Comparison of ENCODE assay signal across 9 cellular contexts in genomic region chr2:196849895-196850294, GRCh38. TPM values are rescaled to one million over a fixed set of nuclear protein-coding genes. Genes with fewer than 3 reads are reported as not detected.
A peak's percentile ranks its signal among the peaks of the same experiment; 100 is the strongest.
DNase-seq lines count a peak whose midpoint lies in the region; ATAC-seq and TF ChIP-seq lines count a peak whose summit lies in the region.
"Had no signal": no experiment of that assay in that cellular context is flagged by ENCODE, and none has a peak within 500 bp of the region (broad histone marks: within the 10 kb centered on the region; RNA-seq: fewer than 3 reads in every experiment).

No MANE protein-coding gene starts in this region.

- DNase-seq in Calu3 (peak; percentile 42), HuH-7 (ENCODE audit: low spot score) (peak; percentile 30), astrocyte of the hippocampus (ENCODE audit: low read depth, low spot score) (peak; percentile 59), left kidney (ENCODE audit: low read depth, low spot score) (peak; percentile 52), DMS79 treated with DMSO at 0.1 percent for 48 hours (lab: John Stamatoyannopoulos, UW) (no peak), NCI-H187 treated with DMSO at 0.1 percent for 48 hours (lab: John Stamatoyannopoulos, UW) (no peak), NCI-H2081 treated with DMSO at 0.1 percent for 48 hours (lab: John Stamatoyannopoulos, UW) (no peak)
- DNase-seq: stimulated activated CD4-positive, alpha-beta T cell treated with anti-CD3 and anti-CD28 coated beads, Interleukin-4, amount 100 ng/mL, for 24 hours had no signal

- no peak for ATAC-seq in GM18502 (IDR thresholded peaks at IDR 0.05; ENCODE audit: poor library complexity, unreplicated experiment)

- no peaks in the 10 kb centered on the region for H3K9me3 Mint-ChIP-seq in Calu3 (ENCODE audit: low read depth, unreplicated experiment)

- H3K4me1 Mint-ChIP-seq in Calu3 (ENCODE audit: low read depth, unreplicated experiment), result peaks cover 8% of the 10 kb centered on the region

- H3K4me3 Mint-ChIP-seq in Calu3 (ENCODE audit: low read depth, unreplicated experiment), result no peak overlapping the region

- CTCF ChIA-PET in Calu3 (lab: Charles Lee), result interaction anchor here (0.6 kb wide), 1 partner anchor 501 kb away, joined by 4 read pairs; no protein-coding TSS in a partner anchor

- intact Hi-C loops in Calu3 (cut with micrococcal nuclease; ENCODE audit: unreplicated experiment), result loop anchor here (1.0 to 5.0 kb wide), 2 partner anchors 72 to 528 kb away; no protein-coding TSS in a partner anchor

- no peak for TF ChIP-seq CTCF in Calu3 (IDR thresholded peaks at IDR 0.05; ENCODE audit: unreplicated experiment)

- no peaks in the 10 kb centered on the region for H3K36me3 Mint-ChIP-seq in Calu3 (ENCODE audit: insufficient read depth, unreplicated experiment)

- no peak overlapping the region for H3K27ac Mint-ChIP-seq in Calu3 (ENCODE audit: unreplicated experiment)

- BruUV-seq in Calu3 (replicated peaks; lab: Mats Ljungman, UMichigan), result no TSS peak

- no peaks in the 10 kb centered on the region for H3K27me3 Mint-ChIP-seq in Calu3 (ENCODE audit: unreplicated experiment)

RNA-seq across cellular contexts. Expression of gene C2orf66, which starts 40.7 kb away (rescaled TPM):
- total RNA-seq in Calu3 (2022), result 0.35 and 0.37 TPM in 2 replicates

RNA-seq across cellular contexts. Expression of gene GTF3C3, which starts 50.4 kb away (rescaled TPM):
- total RNA-seq in Calu3 (2022), result 63.5 and 70.2 TPM in 2 replicates

Comparison
In these comparisons a context has a peak if more than half of its experiments do, and no peak if none do; other contexts are left out.
1. DNase-seq: peak in Calu3 (single experiment), HuH-7 (single experiment), astrocyte of the hippocampus (single experiment) and left kidney (single experiment); none in DMS79 treated with DMSO at 0.1 percent for 48 hours (single experiment), NCI-H187 treated with DMSO at 0.1 percent for 48 hours (single experiment) and NCI-H2081 treated with DMSO at 0.1 percent for 48 hours (single experiment).